In the genomic region with DNA sequence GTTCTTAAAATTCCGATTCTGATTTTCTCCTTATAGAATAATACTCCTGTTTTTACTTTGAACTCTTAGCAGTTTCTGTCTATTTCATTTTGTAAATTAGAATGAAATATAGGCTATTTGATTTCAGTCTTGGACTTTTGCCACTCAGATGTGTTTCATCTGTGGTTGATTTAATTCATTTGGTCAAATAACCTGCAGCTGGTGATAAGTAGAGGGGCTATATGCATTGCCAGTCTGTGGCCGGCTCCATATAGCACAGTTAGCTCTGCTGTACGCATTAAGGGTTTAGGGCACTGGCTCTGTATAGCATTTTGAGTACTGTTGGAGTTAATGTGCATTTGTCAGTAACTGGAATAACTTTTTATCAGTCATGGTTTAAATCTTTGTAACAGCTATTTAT, we compare ENCODE assay signal across 26 cellular contexts.
"Had no signal": no experiment of that assay in that cellular context is flagged by ENCODE, and none has a peak within 500 bp of the region (broad histone marks: within the 10 kb centered on the region; RNA-seq: fewer than 3 reads in every experiment).

No MANE protein-coding gene starts in this region.

- H3K4me3 ChIP-seq: adrenal gland, body of pancreas, coronary artery, dorsolateral prefrontal cortex, heart left ventricle, right lobe of liver, upper lobe of left lung, vagina had no signal

- H3K27ac Mint-ChIP-seq: activated naive CD4-positive, alpha-beta T cell treated with anti-CD3 and anti-CD28 coated beads for 36 hours; activated naive CD8-positive, alpha-beta T cell treated with anti-CD3 and anti-CD28 coated beads for 36 hours; nephron; T-helper 1 cell treated with Interleukin-12 subunit alpha and Interleukin-12 subunit beta and Interleukin-4 antibody, amounts not matched to agents 30 μg/mL and 1 μg/mL, for 36 hours had no signal

- H3K9me3 ChIP-seq: adrenal gland, body of pancreas, heart left ventricle, neutrophil, right lobe of liver, upper lobe of left lung, vagina had no signal

- ATAC-seq: body of pancreas; effector memory CD8-positive, alpha-beta T cell; esophagus mucosa; heart left ventricle; right lobe of liver; stimulated activated naive CD8-positive, alpha-beta T cell treated with anti-CD3 and anti-CD28 coated beads, Interleukin-15, amount 100 ng/mL, for 72 hours; WTC11 had no signal

- DNase-seq: activated CD4-positive, alpha-beta T cell treated with anti-CD3 and anti-CD28 coated beads, Interleukin-2, amount 50 U/mL, for 1 hour; activated CD8-positive, alpha-beta memory T cell treated with anti-CD3 and anti-CD28 coated beads for 24 hours; activated effector memory CD4-positive, alpha-beta T cell treated with anti-CD3 and anti-CD28 coated beads, Interleukin-2, amount 50 U/mL, for 16 hours; activated naive CD4-positive, alpha-beta T cell treated with anti-CD3 and anti-CD28 coated beads for 36 hours; activated naive CD8-positive, alpha-beta T cell treated with anti-CD3 and anti-CD28 coated beads for 36 hours; adrenal gland; aorta; body of pancreas; dorsolateral prefrontal cortex; effector memory CD8-positive, alpha-beta T cell; foreskin fibroblast; heart left ventricle; right lobe of liver; stimulated activated CD4-positive, alpha-beta T cell treated with anti-CD3 and anti-CD28 coated beads, Interleukin-4, amount 100 ng/mL, for 1 hour; stimulated activated naive CD8-positive, alpha-beta T cell treated with anti-CD3 and anti-CD28 coated beads, Interleukin-15, amount 100 ng/mL, for 72 hours; substantia nigra; SW 1271; T1000; upper lobe of left lung had no signal

- H3K4me3 Mint-ChIP-seq: activated naive CD4-positive, alpha-beta T cell treated with anti-CD3 and anti-CD28 coated beads for 36 hours; activated naive CD8-positive, alpha-beta T cell treated with anti-CD3 and anti-CD28 coated beads for 36 hours; effector memory CD8-positive, alpha-beta T cell; nephron; stimulated activated naive CD8-positive, alpha-beta T cell treated with anti-CD3 and anti-CD28 coated beads, Interleukin-15, amount 100 ng/mL, for 72 hours; T-helper 1 cell treated with Interleukin-12 subunit alpha and Interleukin-12 subunit beta and Interleukin-4 antibody, amounts not matched to agents 30 μg/mL and 1 μg/mL, for 36 hours; WTC11 had no signal

- H3K9me3 Mint-ChIP-seq: activated naive CD4-positive, alpha-beta T cell treated with anti-CD3 and anti-CD28 coated beads for 36 hours; activated naive CD8-positive, alpha-beta T cell treated with anti-CD3 and anti-CD28 coated beads for 36 hours; effector memory CD8-positive, alpha-beta T cell; nephron; stimulated activated naive CD8-positive, alpha-beta T cell treated with anti-CD3 and anti-CD28 coated beads, Interleukin-15, amount 100 ng/mL, for 72 hours; T-helper 1 cell treated with Interleukin-12 subunit alpha and Interleukin-12 subunit beta and Interleukin-4 antibody, amounts not matched to agents 30 μg/mL and 1 μg/mL, for 36 hours; WTC11 had no signal

- H3K27me3 Mint-ChIP-seq: activated naive CD8-positive, alpha-beta T cell treated with anti-CD3 and anti-CD28 coated beads for 36 hours; effector memory CD8-positive, alpha-beta T cell; stimulated activated naive CD8-positive, alpha-beta T cell treated with anti-CD3 and anti-CD28 coated beads, Interleukin-15, amount 100 ng/mL, for 72 hours had no signal
